Comparison of ENCODE assay signal across 1 cellular context in the genomic region with DNA sequence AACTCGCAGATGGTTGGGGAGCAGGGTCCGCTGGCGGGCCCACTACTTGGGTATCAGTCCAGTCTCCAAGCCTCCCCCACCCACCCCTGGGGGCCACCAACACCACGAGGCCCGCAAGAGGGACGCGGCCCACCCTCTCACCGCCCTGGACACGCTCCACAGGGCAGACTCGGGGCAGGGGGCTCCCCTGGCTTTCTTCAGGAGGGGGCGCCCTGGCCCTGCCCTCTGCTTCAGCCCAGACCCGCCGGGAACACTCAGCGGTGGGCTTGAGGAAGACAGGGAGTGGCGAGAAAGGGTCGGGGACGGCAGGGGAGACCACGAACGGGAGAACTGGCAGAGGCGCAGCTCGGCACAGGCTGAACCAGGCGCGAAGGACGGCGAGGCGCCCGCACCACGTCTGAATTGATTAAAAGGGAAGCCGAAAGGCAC.
TF ChIP-seq lines count a peak whose summit lies in the region.

No MANE protein-coding gene starts in this region.

TF ChIP-seq in HepG2, 621 proteins besides CTCF, POLR2A, EP300 and RAD21 (continued from another document and continues in another):
- TF ChIP-seq, protein P1, sequence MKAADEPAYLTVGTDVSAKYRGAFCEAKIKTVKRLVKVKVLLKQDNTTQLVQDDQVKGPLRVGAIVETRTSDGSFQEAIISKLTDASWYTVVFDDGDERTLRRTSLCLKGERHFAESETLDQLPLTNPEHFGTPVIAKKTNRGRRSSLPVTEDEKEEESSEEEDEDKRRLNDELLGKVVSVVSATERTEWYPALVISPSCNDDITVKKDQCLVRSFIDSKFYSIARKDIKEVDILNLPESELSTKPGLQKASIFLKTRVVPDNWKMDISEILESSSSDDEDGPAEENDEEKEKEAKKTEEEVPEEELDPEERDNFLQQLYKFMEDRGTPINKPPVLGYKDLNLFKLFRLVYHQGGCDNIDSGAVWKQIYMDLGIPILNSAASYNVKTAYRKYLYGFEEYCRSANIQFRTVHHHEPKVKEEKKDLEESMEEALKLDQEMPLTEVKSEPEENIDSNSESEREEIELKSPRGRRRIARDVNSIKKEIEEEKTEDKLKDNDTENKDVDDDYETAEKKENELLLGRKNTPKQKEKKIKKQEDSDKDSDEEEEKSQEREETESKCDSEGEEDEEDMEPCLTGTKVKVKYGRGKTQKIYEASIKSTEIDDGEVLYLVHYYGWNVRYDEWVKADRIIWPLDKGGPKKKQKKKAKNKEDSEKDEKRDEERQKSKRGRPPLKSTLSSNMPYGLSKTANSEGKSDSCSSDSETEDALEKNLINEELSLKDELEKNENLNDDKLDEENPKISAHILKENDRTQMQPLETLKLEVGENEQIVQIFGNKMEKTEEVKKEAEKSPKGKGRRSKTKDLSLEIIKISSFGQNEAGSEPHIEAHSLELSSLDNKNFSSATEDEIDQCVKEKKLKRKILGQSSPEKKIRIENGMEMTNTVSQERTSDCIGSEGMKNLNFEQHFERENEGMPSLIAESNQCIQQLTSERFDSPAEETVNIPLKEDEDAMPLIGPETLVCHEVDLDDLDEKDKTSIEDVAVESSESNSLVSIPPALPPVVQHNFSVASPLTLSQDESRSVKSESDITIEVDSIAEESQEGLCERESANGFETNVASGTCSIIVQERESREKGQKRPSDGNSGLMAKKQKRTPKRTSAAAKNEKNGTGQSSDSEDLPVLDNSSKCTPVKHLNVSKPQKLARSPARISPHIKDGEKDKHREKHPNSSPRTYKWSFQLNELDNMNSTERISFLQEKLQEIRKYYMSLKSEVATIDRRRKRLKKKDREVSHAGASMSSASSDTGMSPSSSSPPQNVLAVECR (CRISPR knock-in tag; IDR thresholded peaks at IDR 0.05; ENCODE audit: borderline replicate concordance), result 0 out of 2 replicates have a peak, but pooled peaks have one; percentile 4
- peak; percentile 22; the same call in 1 of the 2 replicates for TF ChIP-seq ZNF768 (CRISPR knock-in tag; IDR thresholded peaks at IDR 0.05)
- TF ChIP-seq PCBP1 (IDR thresholded peaks at IDR 0.05; ENCODE audit: borderline replicate concordance, low read depth, low read length), result 0 out of 2 replicates have a peak, but pooled peaks have one; percentile 38
- no peak for TF ChIP-seq SMAD3 (CRISPR knock-in tag; IDR thresholded peaks at IDR 0.05)
- no peak for TF ChIP-seq EEA1 (CRISPR knock-in tag; IDR thresholded peaks at IDR 0.05; ENCODE audit: borderline replicate concordance)
- TF ChIP-seq GTF2F1 (IDR thresholded peaks at IDR 0.05; ENCODE audit: low read length), result no peak
- TF ChIP-seq JUND (CRISPR knock-in tag; IDR thresholded peaks at IDR 0.05), result no peak
- TF ChIP-seq, protein P2, sequence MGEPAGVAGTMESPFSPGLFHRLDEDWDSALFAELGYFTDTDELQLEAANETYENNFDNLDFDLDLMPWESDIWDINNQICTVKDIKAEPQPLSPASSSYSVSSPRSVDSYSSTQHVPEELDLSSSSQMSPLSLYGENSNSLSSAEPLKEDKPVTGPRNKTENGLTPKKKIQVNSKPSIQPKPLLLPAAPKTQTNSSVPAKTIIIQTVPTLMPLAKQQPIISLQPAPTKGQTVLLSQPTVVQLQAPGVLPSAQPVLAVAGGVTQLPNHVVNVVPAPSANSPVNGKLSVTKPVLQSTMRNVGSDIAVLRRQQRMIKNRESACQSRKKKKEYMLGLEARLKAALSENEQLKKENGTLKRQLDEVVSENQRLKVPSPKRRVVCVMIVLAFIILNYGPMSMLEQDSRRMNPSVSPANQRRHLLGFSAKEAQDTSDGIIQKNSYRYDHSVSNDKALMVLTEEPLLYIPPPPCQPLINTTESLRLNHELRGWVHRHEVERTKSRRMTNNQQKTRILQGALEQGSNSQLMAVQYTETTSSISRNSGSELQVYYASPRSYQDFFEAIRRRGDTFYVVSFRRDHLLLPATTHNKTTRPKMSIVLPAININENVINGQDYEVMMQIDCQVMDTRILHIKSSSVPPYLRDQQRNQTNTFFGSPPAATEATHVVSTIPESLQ (CRISPR knock-in tag; conservative IDR thresholded peaks at IDR 0.05), result no peak
- no peak for TF ChIP-seq RXRB (CRISPR knock-in tag; IDR thresholded peaks at IDR 0.05; ENCODE audit: borderline replicate concordance)
- TF ChIP-seq FIP1L1 (IDR thresholded peaks at IDR 0.05; ENCODE audit: borderline replicate concordance, insufficient read depth, low read depth, low read length), result no peak
- TF ChIP-seq BHLHE40 (IDR thresholded peaks at IDR 0.05; ENCODE audit: low read length), result no peak
- TF ChIP-seq HMG20B (CRISPR knock-in tag; conservative IDR thresholded peaks at IDR 0.05), result no peak
- no peak for TF ChIP-seq RBAK (CRISPR knock-in tag; IDR thresholded peaks at IDR 0.05)
- no peak for TF ChIP-seq RFXANK (CRISPR knock-in tag; IDR thresholded peaks at IDR 0.05)
- no peak for TF ChIP-seq NCOR1 (IDR thresholded peaks at IDR 0.05; ENCODE audit: borderline replicate concordance, low read length)
- TF ChIP-seq MAFG (CRISPR knock-in tag; IDR thresholded peaks at IDR 0.05), result no peak
- TF ChIP-seq PHF21A (CRISPR knock-in tag; IDR thresholded peaks at IDR 0.05), result no peak
- TF ChIP-seq ZEB1 (IDR thresholded peaks at IDR 0.05; ENCODE audit: insufficient replicate concordance, low read depth), result no peak
- TF ChIP-seq RAD51 (IDR thresholded peaks at IDR 0.05; ENCODE audit: borderline replicate concordance), result no peak
- TF ChIP-seq ZNF788 (CRISPR knock-in tag; IDR thresholded peaks at IDR 0.05; ENCODE audit: borderline replicate concordance), result no peak
- TF ChIP-seq, protein P3, sequence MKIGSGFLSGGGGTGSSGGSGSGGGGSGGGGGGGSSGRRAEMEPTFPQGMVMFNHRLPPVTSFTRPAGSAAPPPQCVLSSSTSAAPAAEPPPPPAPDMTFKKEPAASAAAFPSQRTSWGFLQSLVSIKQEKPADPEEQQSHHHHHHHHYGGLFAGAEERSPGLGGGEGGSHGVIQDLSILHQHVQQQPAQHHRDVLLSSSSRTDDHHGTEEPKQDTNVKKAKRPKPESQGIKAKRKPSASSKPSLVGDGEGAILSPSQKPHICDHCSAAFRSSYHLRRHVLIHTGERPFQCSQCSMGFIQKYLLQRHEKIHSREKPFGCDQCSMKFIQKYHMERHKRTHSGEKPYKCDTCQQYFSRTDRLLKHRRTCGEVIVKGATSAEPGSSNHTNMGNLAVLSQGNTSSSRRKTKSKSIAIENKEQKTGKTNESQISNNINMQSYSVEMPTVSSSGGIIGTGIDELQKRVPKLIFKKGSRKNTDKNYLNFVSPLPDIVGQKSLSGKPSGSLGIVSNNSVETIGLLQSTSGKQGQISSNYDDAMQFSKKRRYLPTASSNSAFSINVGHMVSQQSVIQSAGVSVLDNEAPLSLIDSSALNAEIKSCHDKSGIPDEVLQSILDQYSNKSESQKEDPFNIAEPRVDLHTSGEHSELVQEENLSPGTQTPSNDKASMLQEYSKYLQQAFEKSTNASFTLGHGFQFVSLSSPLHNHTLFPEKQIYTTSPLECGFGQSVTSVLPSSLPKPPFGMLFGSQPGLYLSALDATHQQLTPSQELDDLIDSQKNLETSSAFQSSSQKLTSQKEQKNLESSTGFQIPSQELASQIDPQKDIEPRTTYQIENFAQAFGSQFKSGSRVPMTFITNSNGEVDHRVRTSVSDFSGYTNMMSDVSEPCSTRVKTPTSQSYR (CRISPR knock-in tag; IDR thresholded peaks at IDR 0.05; ENCODE audit: borderline replicate concordance), result 0 out of 2 replicates have a peak, but pooled peaks have one; percentile 7
- TF ChIP-seq, protein P4, sequence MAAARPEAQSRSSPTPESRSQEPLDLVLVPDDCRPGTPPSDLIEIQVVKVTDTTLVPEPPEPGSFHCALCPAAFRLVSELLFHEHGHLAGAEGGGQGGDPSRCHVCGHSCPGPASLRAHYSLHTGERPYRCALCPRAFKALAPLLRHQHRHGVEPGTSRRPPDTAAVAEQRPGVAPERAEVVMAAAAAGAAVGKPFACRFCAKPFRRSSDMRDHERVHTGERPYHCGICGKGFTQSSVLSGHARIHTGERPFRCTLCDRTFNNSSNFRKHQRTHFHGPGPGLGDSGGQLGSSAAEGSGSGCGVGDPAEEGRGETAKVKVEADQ (CRISPR knock-in tag; IDR thresholded peaks at IDR 0.05; ENCODE audit: borderline replicate concordance), result 0 out of 2 replicates have a peak, but pooled peaks have one; percentile 17
- TF ChIP-seq, protein P5, sequence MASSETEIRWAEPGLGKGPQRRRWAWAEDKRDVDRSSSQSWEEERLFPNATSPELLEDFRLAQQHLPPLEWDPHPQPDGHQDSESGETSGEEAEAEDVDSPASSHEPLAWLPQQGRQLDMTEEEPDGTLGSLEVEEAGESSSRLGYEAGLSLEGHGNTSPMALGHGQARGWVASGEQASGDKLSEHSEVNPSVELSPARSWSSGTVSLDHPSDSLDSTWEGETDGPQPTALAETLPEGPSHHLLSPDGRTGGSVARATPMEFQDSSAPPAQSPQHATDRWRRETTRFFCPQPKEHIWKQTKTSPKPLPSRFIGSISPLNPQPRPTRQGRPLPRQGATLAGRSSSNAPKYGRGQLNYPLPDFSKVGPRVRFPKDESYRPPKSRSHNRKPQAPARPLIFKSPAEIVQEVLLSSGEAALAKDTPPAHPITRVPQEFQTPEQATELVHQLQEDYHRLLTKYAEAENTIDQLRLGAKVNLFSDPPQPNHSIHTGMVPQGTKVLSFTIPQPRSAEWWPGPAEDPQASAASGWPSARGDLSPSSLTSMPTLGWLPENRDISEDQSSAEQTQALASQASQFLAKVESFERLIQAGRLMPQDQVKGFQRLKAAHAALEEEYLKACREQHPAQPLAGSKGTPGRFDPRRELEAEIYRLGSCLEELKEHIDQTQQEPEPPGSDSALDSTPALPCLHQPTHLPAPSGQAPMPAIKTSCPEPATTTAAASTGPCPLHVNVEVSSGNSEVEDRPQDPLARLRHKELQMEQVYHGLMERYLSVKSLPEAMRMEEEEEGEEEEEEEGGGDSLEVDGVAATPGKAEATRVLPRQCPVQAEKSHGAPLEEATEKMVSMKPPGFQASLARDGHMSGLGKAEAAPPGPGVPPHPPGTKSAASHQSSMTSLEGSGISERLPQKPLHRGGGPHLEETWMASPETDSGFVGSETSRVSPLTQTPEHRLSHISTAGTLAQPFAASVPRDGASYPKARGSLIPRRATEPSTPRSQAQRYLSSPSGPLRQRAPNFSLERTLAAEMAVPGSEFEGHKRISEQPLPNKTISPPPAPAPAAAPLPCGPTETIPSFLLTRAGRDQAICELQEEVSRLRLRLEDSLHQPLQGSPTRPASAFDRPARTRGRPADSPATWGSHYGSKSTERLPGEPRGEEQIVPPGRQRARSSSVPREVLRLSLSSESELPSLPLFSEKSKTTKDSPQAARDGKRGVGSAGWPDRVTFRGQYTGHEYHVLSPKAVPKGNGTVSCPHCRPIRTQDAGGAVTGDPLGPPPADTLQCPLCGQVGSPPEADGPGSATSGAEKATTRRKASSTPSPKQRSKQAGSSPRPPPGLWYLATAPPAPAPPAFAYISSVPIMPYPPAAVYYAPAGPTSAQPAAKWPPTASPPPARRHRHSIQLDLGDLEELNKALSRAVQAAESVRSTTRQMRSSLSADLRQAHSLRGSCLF (CRISPR knock-in tag; IDR thresholded peaks at IDR 0.05; ENCODE audit: borderline replicate concordance), result no peak
- 0 out of 2 replicates have a peak, but pooled peaks have one; percentile 28 for TF ChIP-seq HNRNPL (IDR thresholded peaks at IDR 0.05; ENCODE audit: low read depth, low read length)
- TF ChIP-seq, protein P6, sequence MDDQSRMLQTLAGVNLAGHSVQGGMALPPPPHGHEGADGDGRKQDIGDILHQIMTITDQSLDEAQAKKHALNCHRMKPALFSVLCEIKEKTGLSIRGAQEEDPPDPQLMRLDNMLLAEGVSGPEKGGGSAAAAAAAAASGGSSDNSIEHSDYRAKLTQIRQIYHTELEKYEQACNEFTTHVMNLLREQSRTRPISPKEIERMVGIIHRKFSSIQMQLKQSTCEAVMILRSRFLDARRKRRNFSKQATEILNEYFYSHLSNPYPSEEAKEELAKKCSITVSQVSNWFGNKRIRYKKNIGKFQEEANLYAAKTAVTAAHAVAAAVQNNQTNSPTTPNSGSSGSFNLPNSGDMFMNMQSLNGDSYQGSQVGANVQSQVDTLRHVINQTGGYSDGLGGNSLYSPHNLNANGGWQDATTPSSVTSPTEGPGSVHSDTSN (CRISPR knock-in tag; IDR thresholded peaks at IDR 0.05; ENCODE audit: borderline replicate concordance), result no peak
- TF ChIP-seq, protein P7, sequence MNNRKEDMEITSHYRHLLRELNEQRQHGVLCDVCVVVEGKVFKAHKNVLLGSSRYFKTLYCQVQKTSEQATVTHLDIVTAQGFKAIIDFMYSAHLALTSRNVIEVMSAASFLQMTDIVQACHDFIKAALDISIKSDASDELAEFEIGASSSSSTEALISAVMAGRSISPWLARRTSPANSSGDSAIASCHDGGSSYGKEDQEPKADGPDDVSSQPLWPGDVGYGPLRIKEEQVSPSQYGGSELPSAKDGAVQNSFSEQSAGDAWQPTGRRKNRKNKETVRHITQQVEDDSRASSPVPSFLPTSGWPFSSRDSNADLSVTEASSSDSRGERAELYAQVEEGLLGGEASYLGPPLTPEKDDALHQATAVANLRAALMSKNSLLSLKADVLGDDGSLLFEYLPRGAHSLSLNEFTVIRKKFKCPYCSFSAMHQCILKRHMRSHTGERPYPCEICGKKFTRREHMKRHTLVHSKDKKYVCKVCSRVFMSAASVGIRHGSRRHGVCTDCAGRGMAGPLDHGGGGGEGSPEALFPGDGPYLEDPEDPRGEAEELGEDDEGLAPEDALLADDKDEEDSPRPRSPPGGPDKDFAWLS (CRISPR knock-in tag; IDR thresholded peaks at IDR 0.05; ENCODE audit: borderline replicate concordance), result no peak
- TF ChIP-seq, protein P8, sequence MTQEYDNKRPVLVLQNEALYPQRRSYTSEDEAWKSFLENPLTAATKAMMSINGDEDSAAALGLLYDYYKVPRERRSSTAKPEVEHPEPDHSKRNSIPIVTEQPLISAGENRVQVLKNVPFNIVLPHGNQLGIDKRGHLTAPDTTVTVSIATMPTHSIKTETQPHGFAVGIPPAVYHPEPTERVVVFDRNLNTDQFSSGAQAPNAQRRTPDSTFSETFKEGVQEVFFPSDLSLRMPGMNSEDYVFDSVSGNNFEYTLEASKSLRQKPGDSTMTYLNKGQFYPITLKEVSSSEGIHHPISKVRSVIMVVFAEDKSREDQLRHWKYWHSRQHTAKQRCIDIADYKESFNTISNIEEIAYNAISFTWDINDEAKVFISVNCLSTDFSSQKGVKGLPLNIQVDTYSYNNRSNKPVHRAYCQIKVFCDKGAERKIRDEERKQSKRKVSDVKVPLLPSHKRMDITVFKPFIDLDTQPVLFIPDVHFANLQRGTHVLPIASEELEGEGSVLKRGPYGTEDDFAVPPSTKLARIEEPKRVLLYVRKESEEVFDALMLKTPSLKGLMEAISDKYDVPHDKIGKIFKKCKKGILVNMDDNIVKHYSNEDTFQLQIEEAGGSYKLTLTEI (CRISPR knock-in tag; conservative IDR thresholded peaks at IDR 0.05), result no peak
- TF ChIP-seq KLF11 (CRISPR knock-in tag; IDR thresholded peaks at IDR 0.05), result no peak
- TF ChIP-seq TBL1XR1 (IDR thresholded peaks at IDR 0.05; ENCODE audit: borderline replicate concordance, low read length, partially characterized antibody), result no peak
